Comparison of ENCODE assay signal across 33 cellular contexts in genomic region chr7:159237022-159237421, GRCh38.
"Had no signal": no experiment of that assay in that cellular context is flagged by ENCODE, and none has a peak within 500 bp of the region (broad histone marks: within the 10 kb centered on the region; RNA-seq: fewer than 3 reads in every experiment).

No MANE protein-coding gene starts in this region.

- H3K4me1 ChIP-seq: adrenal gland, body of pancreas had no signal

- DNase-seq: activated B cell treated with CpG ODN at 0.5 μM for 24 hours; activated CD4-positive, alpha-beta memory T cell treated with anti-CD3 and anti-CD28 coated beads for 36 hours; activated CD4-positive, alpha-beta T cell treated with anti-CD3 and anti-CD28 coated beads for 36 hours; activated CD4-positive, CD25-positive, alpha-beta regulatory T cell treated with anti-CD3 and anti-CD28 coated beads, Interleukin-2, amount 50 U/mL, for 72 hours; activated CD8-positive, alpha-beta memory T cell treated with anti-CD3 and anti-CD28 coated beads, Interleukin-2, amount 10 ng/mL, durations not matched to agents 7 days and 5 days; activated CD8-positive, alpha-beta memory T cell treated with anti-CD3 and anti-CD28 coated beads, Interleukin-2, amount 50 U/mL, for 4 hours; activated CD8-positive, alpha-beta T cell treated with anti-CD3 and anti-CD28 coated beads, Interleukin-2, amount 10 ng/mL, durations not matched to agents 7 days and 5 days; activated effector memory CD4-positive, alpha-beta T cell treated with anti-CD3 and anti-CD28 coated beads, Interleukin-2, amount 50 U/mL, for 16 hours; activated naive CD4-positive, alpha-beta T cell treated with anti-CD3 and anti-CD28 coated beads for 36 hours; activated naive CD8-positive, alpha-beta T cell treated with anti-CD3 and anti-CD28 coated beads for 36 hours; activated naive CD8-positive, alpha-beta T cell treated with anti-CD3 and anti-CD28 coated beads, Interleukin-2, amount 50 U/mL, for 24 hours; activated T-cell treated with anti-CD3 and anti-CD28 coated beads, Interleukin-2, amount 50 U/mL, for 1 hour; activated T-cell treated with anti-CD3 and anti-CD28 coated beads, Interleukin-2, amount 50 U/mL, for 48 hours; adrenal gland; amygdala; aorta; body of pancreas; caudate nucleus; cortex of kidney; dermis blood vessel endothelial cell; effector CD8-positive, alpha-beta T cell; foreskin fibroblast; head of caudate nucleus; T-helper 1 cell; T-helper 17 cell; T1000; WERI-Rb-1 had no signal

- H3K4me3 ChIP-seq: adrenal gland, body of pancreas had no signal

- H3K9me3 ChIP-seq: adrenal gland, body of pancreas had no signal

- H3K36me3 ChIP-seq: adrenal gland, WERI-Rb-1 had no signal

- H3K27me3 ChIP-seq: adrenal gland, body of pancreas had no signal

- ATAC-seq: activated CD4-positive, alpha-beta T cell treated with anti-CD3 and anti-CD28 coated beads for 36 hours; activated CD8-positive, alpha-beta memory T cell treated with anti-CD3 and anti-CD28 coated beads, Interleukin-2, amount 10 ng/mL, durations not matched to agents 7 days and 5 days; activated CD8-positive, alpha-beta T cell treated with anti-CD3 and anti-CD28 coated beads, Interleukin-2, amount 10 ng/mL, durations not matched to agents 7 days and 5 days; activated naive CD8-positive, alpha-beta T cell treated with anti-CD3 and anti-CD28 coated beads, Interleukin-2, amount 50 U/mL, for 24 hours; body of pancreas; T-helper 17 cell had no signal

- H3K4me1 Mint-ChIP-seq: activated B cell treated with CpG ODN at 0.5 μM for 24 hours; activated CD4-positive, alpha-beta T cell treated with anti-CD3 and anti-CD28 coated beads for 36 hours; activated CD4-positive, alpha-beta T cell treated with anti-CD3 and anti-CD28 coated beads, Interleukin-2, amount 10 ng/mL, durations not matched to agents 24 days and 14 days; activated CD8-positive, alpha-beta memory T cell treated with anti-CD3 and anti-CD28 coated beads, Interleukin-2, amount 10 ng/mL, durations not matched to agents 7 days and 5 days; activated naive CD4-positive, alpha-beta T cell treated with anti-CD3 and anti-CD28 coated beads, Interleukin-2, amount 50 U/mL, for 24 hours; activated naive CD8-positive, alpha-beta T cell treated with anti-CD3 and anti-CD28 coated beads for 36 hours; activated naive CD8-positive, alpha-beta T cell treated with anti-CD3 and anti-CD28 coated beads, Interleukin-2, amount 50 U/mL, for 24 hours; T-helper 17 cell had no signal

- H3K9me3 Mint-ChIP-seq: activated CD4-positive, alpha-beta memory T cell treated with anti-CD3 and anti-CD28 coated beads for 36 hours; activated CD4-positive, alpha-beta T cell treated with anti-CD3 and anti-CD28 coated beads, Interleukin-2, amount 10 ng/mL, durations not matched to agents 24 days and 14 days; activated naive CD4-positive, alpha-beta T cell treated with anti-CD3 and anti-CD28 coated beads for 36 hours; activated naive CD4-positive, alpha-beta T cell treated with anti-CD3 and anti-CD28 coated beads, Interleukin-2, amount 50 U/mL, for 24 hours; activated naive CD8-positive, alpha-beta T cell treated with anti-CD3 and anti-CD28 coated beads for 36 hours; activated naive CD8-positive, alpha-beta T cell treated with anti-CD3 and anti-CD28 coated beads, Interleukin-2, amount 50 U/mL, for 24 hours; activated T-helper 1 cell treated with anti-CD3 and anti-CD28 coated beads, Interleukin-12 subunit alpha, Interleukin-12 subunit beta, Interleukin-2, Interleukin-4 antibody, amounts not matched to agents 30 ng/mL and 10 ng/mL and 1 ng/mL, durations not matched to agents 14 hours and 24 hours and 36 hours; activated T-helper 2 cell treated with anti-CD3 and anti-CD28 coated beads, Interferon-gamma antibody, Interleukin-2, Interleukin-4, amounts not matched to agents 10 μg/mL and 5 μg/mL and 100 μg/mL, durations not matched to agents 14 hours and 24 hours and 36 hours; T-helper 2 cell treated with Interferon-gamma antibody and Interleukin-4, amounts not matched to agents 5 μg/mL and 100 μg/mL, for 36 hours had no signal

- H3K27ac ChIP-seq: adrenal gland, body of pancreas, epithelial cell of prostate, WERI-Rb-1 had no signal

- H3K4me3 Mint-ChIP-seq: activated B cell treated with CpG ODN at 0.5 μM for 24 hours; activated CD4-positive, alpha-beta memory T cell treated with anti-CD3 and anti-CD28 coated beads for 36 hours; activated CD4-positive, alpha-beta T cell treated with anti-CD3 and anti-CD28 coated beads for 36 hours; activated CD4-positive, alpha-beta T cell treated with anti-CD3 and anti-CD28 coated beads, Interleukin-2, amount 10 ng/mL, durations not matched to agents 24 days and 14 days; activated CD8-positive, alpha-beta memory T cell treated with anti-CD3 and anti-CD28 coated beads, Interleukin-2, amount 10 ng/mL, durations not matched to agents 7 days and 5 days; activated CD8-positive, alpha-beta T cell treated with anti-CD3 and anti-CD28 coated beads, Interleukin-2, amount 10 ng/mL, durations not matched to agents 7 days and 5 days; activated naive CD4-positive, alpha-beta T cell treated with anti-CD3 and anti-CD28 coated beads for 36 hours; activated naive CD4-positive, alpha-beta T cell treated with anti-CD3 and anti-CD28 coated beads, Interleukin-2, amount 50 U/mL, for 24 hours; activated naive CD8-positive, alpha-beta T cell treated with anti-CD3 and anti-CD28 coated beads for 36 hours; activated naive CD8-positive, alpha-beta T cell treated with anti-CD3 and anti-CD28 coated beads, Interleukin-2, amount 50 U/mL, for 24 hours; activated T-helper 1 cell treated with anti-CD3 and anti-CD28 coated beads, Interleukin-12 subunit alpha, Interleukin-12 subunit beta, Interleukin-2, Interleukin-4 antibody, amounts not matched to agents 30 ng/mL and 10 ng/mL and 1 ng/mL, durations not matched to agents 14 hours and 24 hours and 36 hours; T-helper 17 cell; T-helper 2 cell treated with Interferon-gamma antibody and Interleukin-4, amounts not matched to agents 5 μg/mL and 100 μg/mL, for 36 hours had no signal

- H3K27ac Mint-ChIP-seq: activated B cell treated with CpG ODN at 0.5 μM for 24 hours; activated CD4-positive, alpha-beta memory T cell treated with anti-CD3 and anti-CD28 coated beads for 36 hours; activated CD4-positive, alpha-beta T cell treated with anti-CD3 and anti-CD28 coated beads for 36 hours; activated CD4-positive, alpha-beta T cell treated with anti-CD3 and anti-CD28 coated beads, Interleukin-2, amount 10 ng/mL, durations not matched to agents 24 days and 14 days; activated CD8-positive, alpha-beta memory T cell treated with anti-CD3 and anti-CD28 coated beads, Interleukin-2, amount 10 ng/mL, durations not matched to agents 7 days and 5 days; activated CD8-positive, alpha-beta T cell treated with anti-CD3 and anti-CD28 coated beads, Interleukin-2, amount 10 ng/mL, durations not matched to agents 7 days and 5 days; activated naive CD4-positive, alpha-beta T cell treated with anti-CD3 and anti-CD28 coated beads for 36 hours; activated naive CD4-positive, alpha-beta T cell treated with anti-CD3 and anti-CD28 coated beads, Interleukin-2, amount 50 U/mL, for 24 hours; activated naive CD8-positive, alpha-beta T cell treated with anti-CD3 and anti-CD28 coated beads for 36 hours; activated naive CD8-positive, alpha-beta T cell treated with anti-CD3 and anti-CD28 coated beads, Interleukin-2, amount 50 U/mL, for 24 hours; activated T-helper 1 cell treated with anti-CD3 and anti-CD28 coated beads, Interleukin-12 subunit alpha, Interleukin-12 subunit beta, Interleukin-2, Interleukin-4 antibody, amounts not matched to agents 30 ng/mL and 10 ng/mL and 1 ng/mL, durations not matched to agents 14 hours and 24 hours and 36 hours; activated T-helper 2 cell treated with anti-CD3 and anti-CD28 coated beads, Interferon-gamma antibody, Interleukin-2, Interleukin-4, amounts not matched to agents 10 μg/mL and 5 μg/mL and 100 μg/mL, durations not matched to agents 14 hours and 24 hours and 36 hours; T-helper 17 cell; T-helper 2 cell treated with Interferon-gamma antibody and Interleukin-4, amounts not matched to agents 5 μg/mL and 100 μg/mL, for 36 hours had no signal
